11 cellular contexts compared by ENCODE assay signal in the genomic region with DNA sequence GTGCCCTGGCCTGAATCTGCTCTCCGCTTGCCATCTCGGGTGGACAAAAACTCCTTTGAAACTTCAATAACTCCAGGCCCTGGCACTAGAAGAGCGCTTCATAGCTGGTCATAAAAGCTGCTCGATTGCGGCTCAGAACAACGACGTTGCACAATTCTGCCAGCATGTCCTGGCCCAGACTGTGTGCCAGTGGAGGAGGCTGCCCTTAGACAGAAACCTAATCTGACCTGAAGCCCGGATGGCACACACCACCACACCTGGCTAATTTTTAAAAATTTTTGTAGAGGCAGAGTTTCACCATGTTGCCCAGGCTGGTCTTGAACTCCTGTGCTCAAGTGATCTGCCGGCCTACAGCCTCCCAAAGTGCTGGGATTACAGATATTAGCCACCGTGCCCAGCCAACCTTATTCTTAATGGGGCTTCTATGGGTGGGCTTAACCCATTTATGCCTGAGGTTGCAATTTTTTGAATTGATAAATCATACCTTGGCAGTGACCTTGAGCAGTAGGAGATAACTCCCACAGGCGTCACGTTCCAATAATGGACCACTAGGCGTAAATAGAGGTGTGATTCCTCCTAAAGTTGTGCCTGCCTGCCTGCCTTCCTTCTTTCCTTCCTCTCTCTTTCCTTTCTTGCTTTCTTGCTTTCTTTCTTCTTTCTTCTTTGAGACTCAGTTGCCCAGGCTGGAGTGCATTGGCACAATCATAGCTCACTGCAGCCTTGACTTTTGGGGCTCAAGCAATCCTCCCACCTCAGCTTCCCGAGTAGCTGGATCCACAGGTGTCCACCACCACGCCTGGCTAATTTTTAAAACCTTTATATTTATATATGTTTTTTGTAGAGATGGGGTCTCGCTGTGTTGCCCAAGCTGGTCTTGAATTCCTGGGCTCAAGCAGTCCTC. TPM values are rescaled to one million over a fixed set of nuclear protein-coding genes. Genes with fewer than 3 reads are reported as not detected.
A peak's percentile ranks its signal among the peaks of the same experiment; 100 is the strongest.
DNase-seq lines count a peak whose midpoint lies in the region; ATAC-seq and TF ChIP-seq lines count a peak whose summit lies in the region.
"Had no signal": no experiment of that assay in that cellular context is flagged by ENCODE, and none has a peak within 500 bp of the region (broad histone marks: within the 10 kb centered on the region; RNA-seq: fewer than 3 reads in every experiment).

No MANE protein-coding gene starts in this region.

- no peak overlapping the region for H3K27ac Mint-ChIP-seq in activated CD8-positive, alpha-beta memory T cell treated with anti-CD3 and anti-CD28 coated beads, Interleukin-2, amount 10 ng/mL, durations not matched to agents 7 days and 5 days

- TF ChIP-seq CTCF in mammary epithelial cell (conservative IDR thresholded peaks at IDR 0.05 in 1 of 2, IDR thresholded peaks at IDR 0.05 in 1 of 2; ENCODE audit: extremely low read depth in 1 of 2, insufficient read depth in 1 of 2, low read depth in 1 of 2, low read length in 2 of 2) (no peak), testis (IDR thresholded peaks at IDR 0.05) (no peak)

- no peak overlapping the region for H2BK120ac ChIP-seq in mesendoderm (ENCODE audit: low read depth, low read length)

- H3K4ac ChIP-seq in mesendoderm (ENCODE audit: low read depth, low read length), result no peak overlapping the region

- peak overlapping the region; percentile 93 for H3K4me2 ChIP-seq in mammary epithelial cell (ENCODE audit: insufficient read depth, low read depth, low read length)
- no peak overlapping the region for H3K4me2 ChIP-seq in mesendoderm (ENCODE audit: low read length)

- peak overlapping the region; percentile 69 for H2AFZ ChIP-seq in mammary epithelial cell (ENCODE audit: low read depth, low read length)

- no peak overlapping the region for H3K23ac ChIP-seq in mesendoderm (ENCODE audit: low read length)

- in situ Hi-C loops in mammary epithelial cell (cut with MboI; ENCODE audit: low sequenced_read_pairs in 2 of 2), result no loop called here

- H3K79me2 ChIP-seq in mammary epithelial cell (ENCODE audit: insufficient read depth, low read length) (peaks cover 38% of the 10 kb centered on the region), mesendoderm (ENCODE audit: control insufficient read depth, insufficient read depth, low read length) (no peaks in the 10 kb centered on the region)

- H2BK5ac ChIP-seq in mesendoderm (ENCODE audit: low read length), result no peak overlapping the region

- H3K36me3 ChIP-seq in mammary epithelial cell (ENCODE audit: insufficient read depth, low read length), result no peaks in the 10 kb centered on the region
- no peaks in the 10 kb centered on the region for H3K36me3 ChIP-seq in mesendoderm (ENCODE audit: control insufficient read depth, insufficient read depth, low read length)
- no peaks in the 10 kb centered on the region for H3K36me3 ChIP-seq in testis (ENCODE audit: low read depth, missing control alignments)

- peak overlapping the region; percentile 66 for H3K56ac ChIP-seq in mesendoderm (ENCODE audit: low read length)

- H3K27me3 ChIP-seq in mammary epithelial cell (ENCODE audit: insufficient read depth, low read length) (no peaks in the 10 kb centered on the region), mesendoderm (ENCODE audit: insufficient read depth, low read length, poor library complexity) (no peaks in the 10 kb centered on the region), testis (no peaks in the 10 kb centered on the region)

- no peak overlapping the region for H2BK15ac ChIP-seq in mesendoderm (replicated peaks; ENCODE audit: low read depth)

- H3K9me3 Mint-ChIP-seq in activated CD8-positive, alpha-beta memory T cell treated with anti-CD3 and anti-CD28 coated beads, Interleukin-2, amount 10 ng/mL, durations not matched to agents 7 days and 5 days (ENCODE audit: low read depth), result no peaks in the 10 kb centered on the region

- no peak overlapping the region for H4K8ac ChIP-seq in mesendoderm (ENCODE audit: low read depth, low read length)

- H3K9ac ChIP-seq in mammary epithelial cell (ENCODE audit: insufficient read depth, low read length) (no peak overlapping the region), mesendoderm (ENCODE audit: low read length) (peak overlapping the region; percentile 50)

- intact Hi-C loops in mammary epithelial cell (cut with micrococcal nuclease), result loop anchor here (2.0 kb wide), 2 partner anchors 19 to 55 kb away; no protein-coding TSS in a partner anchor
- intact Hi-C loops in testis (cut with DNase I; ENCODE audit: low total_unique reads), result no loop called here

- H2AK5ac ChIP-seq in mesendoderm (ENCODE audit: low read length), result no peak overlapping the region

- WGBS in mammary epithelial cell (ENCODE audit: low coverage, missing lambda C conversion rate), result 40% methylated on average over 16 of the region's 16 CpGs
- no CpG with 5 or more reads among the region's 16 CpGs for WGBS in mesendoderm (ENCODE audit: extremely low coverage, insufficient coverage, low lambda C conversion rate)
- 76 to 77% methylated on average over 16 of the region's 16 CpGs for WGBS in testis, 2 donors

- H3K9me3 ChIP-seq in mammary epithelial cell (replicated peaks; ENCODE audit: insufficient read depth, low read length) (no peaks in the 10 kb centered on the region), testis (no peaks in the 10 kb centered on the region)

- no peaks in the 10 kb centered on the region for H3K36me3 Mint-ChIP-seq in activated CD8-positive, alpha-beta memory T cell treated with anti-CD3 and anti-CD28 coated beads, Interleukin-2, amount 10 ng/mL, durations not matched to agents 7 days and 5 days

- H3K79me1 ChIP-seq in mesendoderm (ENCODE audit: low read length), result no peaks in the 10 kb centered on the region

- no peaks in the 10 kb centered on the region for H4K20me1 ChIP-seq in mammary epithelial cell (ENCODE audit: insufficient read depth, low read length)

- H3K4me3 Mint-ChIP-seq in activated CD8-positive, alpha-beta memory T cell treated with anti-CD3 and anti-CD28 coated beads, Interleukin-2, amount 10 ng/mL, durations not matched to agents 7 days and 5 days, result peak overlapping the region; percentile 32

- no peak for ATAC-seq in activated CD8-positive, alpha-beta memory T cell treated with anti-CD3 and anti-CD28 coated beads, Interleukin-2, amount 10 ng/mL, durations not matched to agents 7 days and 5 days
- ATAC-seq in GM18511 (IDR thresholded peaks at IDR 0.05; ENCODE audit: unreplicated experiment), result no peak

- H3K27ac ChIP-seq in mammary epithelial cell (ENCODE audit: insufficient read depth, low read depth, low read length), result no peak overlapping the region
- H3K27ac ChIP-seq in mesendoderm (ENCODE audit: low read depth, low read length), result no peak overlapping the region
- H3K27ac ChIP-seq in testis, result no peak overlapping the region

- no peak overlapping the region for H3K18ac ChIP-seq in mesendoderm (ENCODE audit: low read length)

- H4K5ac ChIP-seq in mesendoderm (ENCODE audit: low read length), result no peak overlapping the region

- dilution Hi-C loops in mammary epithelial cell (cut with HindIII; ENCODE audit: low sequenced_read_pairs), result no loop called here

- CTCF ChIA-PET in activated CD8-positive, alpha-beta memory T cell treated with anti-CD3 and anti-CD28 coated beads, Interleukin-2, amount 10 ng/mL, durations not matched to agents 7 days and 5 days (lab: Charles Lee), result interaction anchor here (0.6 kb wide), 1 partner anchor 655 kb away, joined by 3 read pairs; no protein-coding TSS in a partner anchor
- CTCF ChIA-PET in mammary epithelial cell (lab: Charles Lee; ENCODE audit: low non-redundant PET), result interaction anchor here (0.6 kb wide), 1 partner anchor 13 kb away, joined by 3 read pairs; no protein-coding TSS in a partner anchor

- no TSS peak for BruUV-seq in mammary epithelial cell (replicated peaks; lab: Mats Ljungman, UMichigan)

- no peak for TF ChIP-seq POLR2A in testis (IDR thresholded peaks at IDR 0.05)

- H3K4me1 ChIP-seq in mammary epithelial cell (ENCODE audit: insufficient read depth, low read length) (peaks cover 35% of the 10 kb centered on the region), mesendoderm (ENCODE audit: control insufficient read depth, low read depth, low read length) (no peaks in the 10 kb centered on the region), testis (peaks cover 13% of the 10 kb centered on the region)

- peak overlapping the region in 1 of 3 experiments; percentile 12 for H3K4me3 ChIP-seq in mammary epithelial cell (replicated peaks in 1 of 3; ENCODE audit: insufficient read depth in 1 of 3, low read depth in 2 of 3, low read length in 3 of 3)
- H3K4me3 ChIP-seq in mesendoderm (ENCODE audit: low read length), result no peak overlapping the region
- H3K4me3 ChIP-seq in testis, result peak overlapping the region; percentile 47 to 53

- peaks cover 38% of the 10 kb centered on the region for H3K27me3 Mint-ChIP-seq in activated CD8-positive, alpha-beta memory T cell treated with anti-CD3 and anti-CD28 coated beads, Interleukin-2, amount 10 ng/mL, durations not matched to agents 7 days and 5 days

- peaks cover 1% of the 10 kb centered on the region for H3K4me1 Mint-ChIP-seq in activated CD8-positive, alpha-beta memory T cell treated with anti-CD3 and anti-CD28 coated beads, Interleukin-2, amount 10 ng/mL, durations not matched to agents 7 days and 5 days

- DNase-seq in activated CD8-positive, alpha-beta memory T cell treated with anti-CD3 and anti-CD28 coated beads, Interleukin-2, amount 10 ng/mL, durations not matched to agents 7 days and 5 days, result no peak
- no peak for DNase-seq in activated CD8-positive, alpha-beta memory T cell treated with anti-CD3 and anti-CD28 coated beads for 24 hours
- DNase-seq in mammary epithelial cell, result peak; percentile 41
- DNase-seq in mesendoderm, result no peak
- no peak for DNase-seq in testis
- DNase-seq in activated CD4-positive, alpha-beta T cell treated with anti-CD3 and anti-CD28 coated beads, Interleukin-2, amount 50 U/mL, for 1 hour, result no peak
- no peak for DNase-seq in NCI-H748 treated with DMSO at 0.1 percent for 48 hours (lab: John Stamatoyannopoulos, UW)
- DNase-seq: cortex of kidney; NK-92 treated with Interleukin-12 subunit alpha and Interleukin-12 subunit beta, amount 100 ng/mL, for 24 hours had no signal

RNA-seq across cellular contexts. Expression of a gene that starts 1.1 kb away (rescaled TPM):
- under 1 TPM in 1 of 2 experiments, not detected in 1; 0.09 TPM for total RNA-seq in activated CD8-positive, alpha-beta memory T cell treated with anti-CD3 and anti-CD28 coated beads, Interleukin-2, amount 10 ng/mL, durations not matched to agents 7 days and 5 days
- total RNA-seq in mammary epithelial cell, result 10 to 100 TPM; 58.1 to 73.2 TPM
- polyA plus RNA-seq in mammary epithelial cell, result 43.0 TPM
- 138 TPM for polyA minus RNA-seq in mammary epithelial cell
- polyA plus RNA-seq in mesendoderm (2013, experiment 1 of 2), result 14.5 TPM
- polyA plus RNA-seq in mesendoderm (2013, experiment 2 of 2), result 15.7 TPM
- 1 to 10 TPM; 5.4 to 6.1 TPM for total RNA-seq in testis
- polyA plus RNA-seq in testis (ENCODE audit: insufficient read depth, low read depth, low replicate concordance), result 6.8 TPM
- total RNA-seq: activated CD8-positive, alpha-beta memory T cell treated with anti-CD3 and anti-CD28 coated beads for 36 hours had no signal

RNA-seq across cellular contexts. Expression of a gene that starts 20.1 kb away (rescaled TPM):
- total RNA-seq in activated CD8-positive, alpha-beta memory T cell treated with anti-CD3 and anti-CD28 coated beads, Interleukin-2, amount 10 ng/mL, durations not matched to agents 7 days and 5 days, result not detected
- total RNA-seq in mammary epithelial cell (under 1 TPM in 1 of 2 donors, not detected in 1; under 0.01 TPM), testis (1 to 10 TPM; 1.2 to 2.9 TPM)
- polyA plus RNA-seq in mammary epithelial cell (0.03 TPM), testis (ENCODE audit: insufficient read depth, low read depth, low replicate concordance) (0.73 TPM)
- not detected for polyA minus RNA-seq in mammary epithelial cell
- polyA plus RNA-seq in mesendoderm (2013, experiment 1 of 2), result 0.42 TPM
- polyA plus RNA-seq in mesendoderm (2013, experiment 2 of 2), result 0.56 TPM
- total RNA-seq: activated CD8-positive, alpha-beta memory T cell treated with anti-CD3 and anti-CD28 coated beads for 36 hours had no signal

Comparison
In these comparisons a context has a peak if more than half of its experiments do, and no peak if none do; other contexts are left out.
1. RNA of a gene that starts 1.1 kb away (total RNA-seq): 58.1 to 73.2 TPM in mammary epithelial cell; 5.4 to 6.1 TPM in testis and 0.09 TPM in activated CD8-positive, alpha-beta memory T cell treated with anti-CD3 and anti-CD28 coated beads, Interleukin-2, amount 10 ng/mL, durations not matched to agents 7 days and 5 days; every median in the first group is over 4 times any median in the second.